In the genomic region with DNA sequence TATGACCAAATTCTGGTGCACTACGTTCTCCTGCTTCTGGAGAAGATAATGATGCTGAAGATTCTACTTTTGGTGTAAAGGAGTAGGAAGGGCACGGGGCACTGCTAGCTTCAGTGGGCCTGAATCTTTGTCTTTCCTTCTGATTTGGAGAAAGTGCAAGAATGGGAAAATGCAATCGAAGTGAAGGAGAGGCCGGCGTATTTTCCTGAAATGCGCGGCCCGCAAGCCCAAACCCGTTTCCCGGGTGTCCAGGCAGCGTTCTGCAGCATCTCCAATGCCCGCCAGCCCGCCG, we compare ENCODE assay signal across 8 cellular contexts. TPM values are rescaled to one million over a fixed set of nuclear protein-coding genes. Genes with fewer than 3 reads are reported as not detected.
DNase-seq lines count a peak whose midpoint lies in the region; ATAC-seq and TF ChIP-seq lines count a peak whose summit lies in the region.

No MANE protein-coding gene starts in this region.

- H4K20me1 ChIP-seq in fibroblast of lung (ENCODE audit: control insufficient read depth, extremely low read depth, insufficient read depth, low read length), result no peaks in the 10 kb centered on the region

- H3K4me2 ChIP-seq in fibroblast of lung (ENCODE audit: extremely low read depth, insufficient read depth, low read length), result peak overlapping the region; percentile 90

- H3K79me2 ChIP-seq in fibroblast of lung (ENCODE audit: control insufficient read depth, insufficient read depth, low read length), result peaks cover 26% of the 10 kb centered on the region

- H3K27ac ChIP-seq in SJCRH30 (peak overlapping the region; percentile 39; the same call in 1 of the 2 replicates), fibroblast of lung (ENCODE audit: insufficient read depth, low read length) (no peak overlapping the region), rectal smooth muscle tissue (ENCODE audit: low read depth, low read length) (peak overlapping the region; percentile 38)

- H3K27me3 ChIP-seq in SJCRH30 (no peaks in the 10 kb centered on the region), fibroblast of lung (ENCODE audit: control insufficient read depth, insufficient read depth, low read length) (no peaks in the 10 kb centered on the region), rectal smooth muscle tissue (ENCODE audit: control insufficient read depth, insufficient read depth, low read length) (no peaks in the 10 kb centered on the region)

- TF ChIP-seq CTCF in fibroblast of lung (conservative IDR thresholded peaks at IDR 0.05 in 1 of 2, IDR thresholded peaks at IDR 0.05 in 1 of 2; ENCODE audit: low read depth in 1 of 2, low read length in 2 of 2) (no peak), GM20000 (IDR thresholded peaks at IDR 0.05; ENCODE audit: extremely low read depth, missing control alignments) (no peak)

- no peak for DNase-seq in SJCRH30
- no peak for DNase-seq in fibroblast of lung (ENCODE audit: low read depth in 2 of 2)
- no peak for DNase-seq in AG08395 (ENCODE audit: low spot score)
- DNase-seq in GM20000 (ENCODE audit: low spot score), result no peak

- H2AFZ ChIP-seq in fibroblast of lung (ENCODE audit: low read length), result peak overlapping the region; percentile 81

- H3K4me3 ChIP-seq in SJCRH30, result peak overlapping the region; percentile 73
- H3K4me3 ChIP-seq in fibroblast of lung (replicated peaks in 1 of 4; ENCODE audit: control extremely low read depth in 1 of 4, insufficient read depth in 1 of 4, low read depth in 3 of 4, low read length in 4 of 4), result peak overlapping the region; percentile 37 to 55 (median 42)
- peak overlapping the region; percentile 51 for H3K4me3 ChIP-seq in rectal smooth muscle tissue (ENCODE audit: low read length)

- H3K4me1 ChIP-seq in SJCRH30 (peaks cover 13% of the 10 kb centered on the region; the same call in 1 of the 2 replicates), fibroblast of lung (ENCODE audit: control insufficient read depth, extremely low read depth, insufficient read depth, low read length) (peaks cover 14% of the 10 kb centered on the region), rectal smooth muscle tissue (ENCODE audit: control insufficient read depth, insufficient read depth, low read length) (peaks cover 7% of the 10 kb centered on the region)

- H3K9me3 ChIP-seq in SJCRH30 (replicated peaks) (no peaks in the 10 kb centered on the region), fibroblast of lung (ENCODE audit: control insufficient read depth, insufficient read depth, low read depth, low read length) (no peaks in the 10 kb centered on the region)

- ATAC-seq in GM18517 (IDR thresholded peaks at IDR 0.05; ENCODE audit: unreplicated experiment), result peak; percentile 2
- no peak for ATAC-seq in GM21360 (IDR thresholded peaks at IDR 0.05; ENCODE audit: unreplicated experiment)
- no peak for ATAC-seq in GM21737 (IDR thresholded peaks at IDR 0.05; ENCODE audit: unreplicated experiment)

- H3K9ac ChIP-seq in fibroblast of lung (ENCODE audit: insufficient read depth, low read length) (no peak overlapping the region), rectal smooth muscle tissue (ENCODE audit: low read length) (no peak overlapping the region)

- no peaks in the 10 kb centered on the region for H3K36me3 ChIP-seq in SJCRH30
- no peaks in the 10 kb centered on the region for H3K36me3 ChIP-seq in fibroblast of lung (ENCODE audit: control insufficient read depth, insufficient read depth, low read length)
- H3K36me3 ChIP-seq in rectal smooth muscle tissue (ENCODE audit: control insufficient read depth, insufficient read depth, low read length), result no peaks in the 10 kb centered on the region

RNA-seq across cellular contexts. Expression of gene NDE1, which starts 0.4 kb away (rescaled TPM):
- 92.8 and 95.6 TPM in 2 replicates for total RNA-seq in SJCRH30 (2014; rRNA removed; shearing (Covaris generic))
- 18.0 and 23.8 TPM in 2 replicates for total RNA-seq in fibroblast of lung
- 24.0 and 33.4 TPM in 2 replicates for polyA plus RNA-seq in fibroblast of lung
- 22.6 and 25.3 TPM in 2 replicates for polyA plus RNA-seq in fibroblast of lung (2012)
- 21.4 and 37.4 TPM in 2 replicates for polyA minus RNA-seq in fibroblast of lung (ENCODE audit: low replicate concordance)

RNA-seq across cellular contexts. Expression of gene MARF1, which starts 6.7 kb away (rescaled TPM):
- total RNA-seq in SJCRH30 (2014; rRNA removed; shearing (Covaris generic)), result 21.5 and 25.2 TPM in 2 replicates
- 13.6 and 18.8 TPM in 2 replicates for total RNA-seq in fibroblast of lung
- 14.0 and 14.6 TPM in 2 replicates for polyA plus RNA-seq in fibroblast of lung
- polyA plus RNA-seq in fibroblast of lung (2012), result 11.5 and 15.5 TPM in 2 replicates
- 42.1 and 105 TPM in 2 replicates for polyA minus RNA-seq in fibroblast of lung (ENCODE audit: low replicate concordance)
